1 cellular context compared by ENCODE assay signal in genomic region chr4:145511913-145512522, GRCh38.
TF ChIP-seq lines count a peak whose summit lies in the region.

No MANE protein-coding gene starts in this region.

TF ChIP-seq in K562, 482 proteins besides CTCF, POLR2A, EP300 and RAD21 (continued from another document):
- TF ChIP-seq HINFP (tag; conservative IDR thresholded peaks at IDR 0.05; ENCODE audit: low read depth), result no peak
- TF ChIP-seq GATAD2A (IDR thresholded peaks at IDR 0.05), result no peak
- TF ChIP-seq ATF6 (CRISPR knock-in tag; IDR thresholded peaks at IDR 0.05), result no peak
- peak; percentile 64 for TF ChIP-seq ATF3 (IDR thresholded peaks at IDR 0.05)
- TF ChIP-seq ATF3 (CRISPR knock-in tag; conservative IDR thresholded peaks at IDR 0.05), result no peak
- TF ChIP-seq SREBF1 (IDR thresholded peaks at IDR 0.05; ENCODE audit: borderline replicate concordance, low read depth, low read length), result no peak
- TF ChIP-seq TRIM24 (IDR thresholded peaks at IDR 0.05), result peak in 1 of 2 experiments; percentile 55; a peak in 2 of 4 replicates
- no peak for TF ChIP-seq ZNF655 (CRISPR knock-in tag; IDR thresholded peaks at IDR 0.05)
- no peak for TF ChIP-seq KLF10 (CRISPR knock-in tag; IDR thresholded peaks at IDR 0.05)
- no peak for TF ChIP-seq FOXP4 (CRISPR knock-in tag; IDR thresholded peaks at IDR 0.05; ENCODE audit: borderline replicate concordance)
- no peak for TF ChIP-seq CBFB (CRISPR knock-in tag; IDR thresholded peaks at IDR 0.05)
- no peak for TF ChIP-seq THAP12 (CRISPR knock-in tag; IDR thresholded peaks at IDR 0.05)
- no peak for TF ChIP-seq NFE2L1 (tag; IDR thresholded peaks at IDR 0.05; ENCODE audit: borderline replicate concordance, low read depth)
- TF ChIP-seq BRF1 (IDR thresholded peaks at IDR 0.05; ENCODE audit: borderline replicate concordance, extremely low read depth, insufficient read length), result no peak
- TF ChIP-seq DPF2 (IDR thresholded peaks at IDR 0.05), result no peak
